Comparison of ENCODE assay signal across 1 cellular context in the genomic region with DNA sequence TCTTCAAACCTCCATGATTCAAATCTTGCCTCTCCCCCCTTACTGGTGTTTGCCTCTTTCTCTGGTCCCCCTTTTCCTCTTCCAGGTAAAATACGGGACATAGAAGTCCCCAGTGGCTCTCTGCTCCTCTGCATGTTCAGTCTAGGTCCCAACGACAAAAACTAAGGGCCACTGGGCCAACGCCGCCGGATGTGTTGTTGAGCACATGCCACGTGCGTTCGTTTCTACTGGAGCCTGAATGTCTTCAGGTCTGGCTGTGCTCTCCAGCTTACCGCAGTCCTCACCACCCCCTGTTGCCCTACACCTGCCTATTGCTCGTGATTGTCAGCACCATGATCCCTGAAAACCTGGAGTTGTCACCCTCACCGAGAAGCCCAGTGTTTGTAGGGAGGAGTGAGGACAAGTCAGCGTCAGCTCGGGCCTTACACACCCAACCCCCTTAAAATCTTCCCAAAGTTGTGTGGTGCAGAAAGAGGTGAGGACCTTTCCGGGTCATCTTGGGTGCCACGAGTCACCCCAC.
TF ChIP-seq lines count a peak whose summit lies in the region.

No MANE protein-coding gene starts in this region.

TF ChIP-seq in HepG2, 621 proteins besides CTCF, POLR2A, EP300 and RAD21:
- TF ChIP-seq, protein P1, sequence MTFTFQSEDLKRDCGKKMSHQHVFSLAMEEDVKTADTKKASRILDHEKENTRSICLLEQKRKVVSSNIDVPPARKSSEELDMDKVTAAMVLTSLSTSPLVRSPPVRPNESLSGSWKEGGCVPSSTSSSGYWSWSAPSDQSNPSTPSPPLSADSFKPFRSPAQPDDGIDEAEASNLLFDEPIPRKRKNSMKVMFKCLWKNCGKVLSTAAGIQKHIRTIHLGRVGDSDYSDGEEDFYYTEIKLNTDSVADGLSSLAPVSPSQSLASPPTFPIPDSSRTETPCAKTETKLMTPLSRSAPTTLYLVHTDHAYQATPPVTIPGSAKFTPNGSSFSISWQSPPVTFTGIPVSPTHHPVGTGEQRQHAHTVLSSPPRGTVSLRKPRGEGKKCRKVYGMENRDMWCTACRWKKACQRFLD (CRISPR knock-in tag; IDR thresholded peaks at IDR 0.05; ENCODE audit: borderline replicate concordance): no peak
- TF ChIP-seq ZNF781 (CRISPR knock-in tag; IDR thresholded peaks at IDR 0.05; ENCODE audit: borderline replicate concordance, not compliant biosample characterization): no peak
- TF ChIP-seq RFXAP (CRISPR knock-in tag; IDR thresholded peaks at IDR 0.05; ENCODE audit: borderline replicate concordance): no peak
- no peak for TF ChIP-seq ZNF792 (CRISPR knock-in tag; IDR thresholded peaks at IDR 0.05)
- TF ChIP-seq KDM2A (CRISPR knock-in tag; IDR thresholded peaks at IDR 0.05; ENCODE audit: borderline replicate concordance, low read depth): no peak
- no peak for TF ChIP-seq KAT7 (CRISPR knock-in tag; IDR thresholded peaks at IDR 0.05; ENCODE audit: borderline replicate concordance)
TF ChIP-seq in HepG2: peak in this region for 0.
